In the genomic region with DNA sequence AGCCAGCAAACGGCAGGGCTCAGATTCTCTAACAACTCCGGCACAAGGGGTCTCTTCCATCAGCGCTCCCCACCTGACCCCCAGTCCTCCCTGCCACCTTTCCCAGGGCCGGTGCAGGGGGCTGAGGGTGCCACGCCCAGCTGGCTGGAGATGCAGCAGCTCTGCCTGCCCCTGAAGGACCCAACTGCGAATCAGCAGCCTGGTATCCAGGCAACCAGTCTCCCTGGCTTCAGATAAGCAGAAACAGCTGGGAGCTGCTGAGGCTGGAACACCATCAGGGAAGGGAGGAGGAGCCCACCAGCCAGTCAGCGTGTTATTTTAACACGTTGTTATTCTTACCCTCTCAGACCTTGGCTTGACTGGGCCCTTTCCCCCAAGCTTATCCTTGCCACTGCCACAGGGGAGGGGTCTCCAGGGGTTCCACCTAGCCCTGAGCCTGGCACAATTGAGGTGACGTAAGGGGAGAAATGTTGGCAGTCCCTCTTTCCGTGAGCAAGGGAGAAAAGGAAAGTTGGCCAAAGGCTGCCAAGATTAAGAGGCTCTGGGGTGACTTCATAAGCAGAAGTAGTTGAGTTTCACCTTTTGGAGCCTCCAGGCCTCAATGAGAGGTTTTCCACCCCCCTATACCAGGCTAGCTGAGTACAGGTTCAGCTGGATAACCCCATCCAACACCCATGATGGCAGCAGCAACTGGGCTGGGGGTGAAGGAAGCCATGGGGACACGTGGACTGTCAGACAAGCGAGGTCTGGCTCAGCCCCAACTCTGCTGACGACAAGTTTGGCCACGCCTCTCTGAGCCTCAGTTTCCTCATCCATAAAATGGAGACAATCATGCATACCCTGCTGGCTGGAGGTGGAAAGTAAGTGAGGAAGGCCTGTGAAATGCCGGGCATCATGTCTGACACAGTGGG, we compare ENCODE assay signal across 8 cellular contexts.
DNase-seq lines count a peak whose midpoint lies in the region; ATAC-seq, FAIRE-seq and TF ChIP-seq lines count a peak whose summit lies in the region.

No MANE protein-coding gene starts in this region.

- no peak overlapping the region for H3K23ac ChIP-seq in H1 (ENCODE audit: insufficient read length)

- H3K9me3 ChIP-seq in H1 (ENCODE audit: insufficient read depth in 2 of 2, low read depth in 1 of 2, low read length in 1 of 2) = no peaks in the 10 kb centered on the region

- TF ChIP-seq EP300 in H1 (IDR thresholded peaks at IDR 0.05; ENCODE audit: borderline replicate concordance in 1 of 2, low read depth in 2 of 2, low read length in 2 of 2) = no peak

- TF ChIP-seq RAD21 in H1 (IDR thresholded peaks at IDR 0.05 in 1 of 2, conservative IDR thresholded peaks at IDR 0.05 in 1 of 2; ENCODE audit: low read depth in 2 of 2, low read length in 2 of 2) = no peak

- no peak overlapping the region for H3K4me3 Mint-ChIP-seq in nephron progenitor cell
- no peak overlapping the region for H3K4me3 Mint-ChIP-seq in activated CD8-positive, alpha-beta T cell treated with anti-CD3 and anti-CD28 coated beads, Interleukin-2, amount 10 ng/mL, durations not matched to agents 7 days and 5 days

- H3K9me3 Mint-ChIP-seq in nephron progenitor cell = no peaks in the 10 kb centered on the region
- H3K9me3 Mint-ChIP-seq in activated CD8-positive, alpha-beta T cell treated with anti-CD3 and anti-CD28 coated beads, Interleukin-2, amount 10 ng/mL, durations not matched to agents 7 days and 5 days (ENCODE audit: insufficient read depth) = no peaks in the 10 kb centered on the region

- H2AFZ ChIP-seq in H1 (ENCODE audit: low read length) = no peak overlapping the region

- peak overlapping the region; percentile 17; the same call in 1 of the 2 replicates for H3K18ac ChIP-seq in H1 (ENCODE audit: extremely low read depth, low read length)

- H3K36me3 ChIP-seq in H1 (ENCODE audit: control insufficient read depth in 2 of 4, insufficient read depth in 4 of 4, low read length in 3 of 4) = no peaks in the 10 kb centered on the region

- H4K91ac ChIP-seq in H1 (replicated peaks; ENCODE audit: insufficient read length, low read length) = peak overlapping the region; percentile 29

- no peak overlapping the region for H3K4me3 ChIP-seq in H1 (ENCODE audit: extremely low read depth in 1 of 4, insufficient read depth in 2 of 4, low read depth in 3 of 4, low read length in 4 of 4)

- DNase-seq in DMS 273 (lab: John Stamatoyannopoulos, UW; ENCODE audit: unreplicated experiment) = peak; percentile 94
- DNase-seq in NCI-H2227 (lab: John Stamatoyannopoulos, UW; ENCODE audit: unreplicated experiment) = peak; percentile 92
- DNase-seq in H1 (ENCODE audit: low read depth in 1 of 2, low spot score in 2 of 2) = no peak
- DNase-seq in nephron progenitor cell = peak; percentile 49
- DNase-seq in activated CD8-positive, alpha-beta T cell treated with anti-CD3 and anti-CD28 coated beads, Interleukin-2, amount 10 ng/mL, durations not matched to agents 7 days and 5 days = no peak
- DNase-seq in ACHN = no peak
- no peak for DNase-seq in CD1c-positive myeloid dendritic cell (ENCODE audit: extremely low spot score)

- no peak overlapping the region for H2BK15ac ChIP-seq in H1 (ENCODE audit: low read length)

- TF ChIP-seq CTCF in H1 (IDR thresholded peaks at IDR 0.05; ENCODE audit: control extremely low read depth in 1 of 3, insufficient read depth in 1 of 3, low read depth in 1 of 3, low read length in 3 of 3) (no peak), nephron progenitor cell (IDR thresholded peaks at IDR 0.05) (no peak)

- CTCF ChIA-PET in H1 (lab: Charles Lee; ENCODE audit: partially characterized antibody) = interaction anchor here (0.6 to 21.9 kb wide), 15 partner anchors 8 to 282 kb away, joined by 3 to 403 read pairs (median 5); no protein-coding TSS in a partner anchor
- CTCF ChIA-PET in activated CD8-positive, alpha-beta T cell treated with anti-CD3 and anti-CD28 coated beads, Interleukin-2, amount 10 ng/mL, durations not matched to agents 7 days and 5 days (lab: Charles Lee) = interaction anchor here (1.0 to 1.9 kb wide), 4 partner anchors 21 to 131 kb away, joined by 3 to 6 read pairs (median 4); no protein-coding TSS in a partner anchor

- no peak overlapping the region for H3K56ac ChIP-seq in H1 (replicated peaks; ENCODE audit: insufficient read length, low read depth, low read length)

- H3K79me1 ChIP-seq in H1 (ENCODE audit: low read depth, low read length) = no peaks in the 10 kb centered on the region

- H3K27ac Mint-ChIP-seq in nephron progenitor cell = no peak overlapping the region
- H3K27ac Mint-ChIP-seq in activated CD8-positive, alpha-beta T cell treated with anti-CD3 and anti-CD28 coated beads, Interleukin-2, amount 10 ng/mL, durations not matched to agents 7 days and 5 days = no peak overlapping the region

- H3K4me1 ChIP-seq in H1 (replicated peaks in 1 of 4; ENCODE audit: control insufficient read depth in 3 of 4, insufficient read depth in 4 of 4, low read length in 3 of 4) = peaks cover 0 to 29% (median 16%) of the 10 kb centered on the region in 4 experiments; a peak in 6 of 7 replicates

- peaks cover 16% of the 10 kb centered on the region for H3K27me3 Mint-ChIP-seq in nephron progenitor cell (ENCODE audit: low read depth, poor library complexity)
- H3K27me3 Mint-ChIP-seq in activated CD8-positive, alpha-beta T cell treated with anti-CD3 and anti-CD28 coated beads, Interleukin-2, amount 10 ng/mL, durations not matched to agents 7 days and 5 days (ENCODE audit: low read depth) = no peaks in the 10 kb centered on the region

- peak overlapping the region; percentile 45 for H2BK12ac ChIP-seq in H1 (ENCODE audit: low read depth, low read length)

- peak overlapping the region; percentile 44; the same call in 1 of the 2 replicates for H2AK5ac ChIP-seq in H1 (ENCODE audit: low read depth, low read length)

- H4K20me1 ChIP-seq in H1 (replicated peaks in 1 of 2; ENCODE audit: control insufficient read depth in 1 of 2, insufficient read depth in 2 of 2, low read length in 2 of 2) = no peaks in the 10 kb centered on the region

- H2BK5ac ChIP-seq in H1 (ENCODE audit: low read depth, low read length) = peak overlapping the region; percentile 62; the same call in 1 of the 2 replicates

- no peak for TF ChIP-seq POLR2A in H1 (IDR thresholded peaks at IDR 0.05; ENCODE audit: control extremely low read depth in 1 of 2, low read depth in 2 of 2, low read length in 2 of 2)

- H3K79me2 ChIP-seq in H1 (ENCODE audit: control insufficient read depth in 1 of 2, insufficient read depth in 2 of 2, low read length in 2 of 2) = no peaks in the 10 kb centered on the region

- H3K27me3 ChIP-seq in H1 (replicated peaks in 1 of 4; ENCODE audit: control insufficient read depth in 3 of 4, extremely low read depth in 1 of 4, insufficient read depth in 3 of 4, low read length in 3 of 4) = no peaks in the 10 kb centered on the region

- no peak overlapping the region for H3K4me2 ChIP-seq in H1 (ENCODE audit: insufficient read depth in 1 of 2, low read depth in 2 of 2, low read length in 2 of 2)

- in situ Hi-C loops in ACHN (cut with HindIII; ENCODE audit: low pct_ligation_motif_present, low pct_unique_long_range_greater_than_20kb, low sequenced_read_pairs) = no loop called here

- H4K8ac ChIP-seq in H1 (ENCODE audit: extremely low read depth, insufficient read depth, low read length) = peak overlapping the region; percentile 73; the same call in 1 of the 2 replicates

- H3K9ac ChIP-seq in H1 (replicated peaks in 1 of 4; ENCODE audit: extremely low read depth in 1 of 4, low read depth in 3 of 4, low read length in 3 of 4) = peak overlapping the region in 1 of 4 experiments; percentile 31; a peak in 1 of 7 replicates

- POLR2A ChIA-PET in H1 (lab: Charles Lee; ENCODE audit: partially characterized antibody) = interaction anchor here (0.8 to 4.7 kb wide), 8 partner anchors 9 to 148 kb away, joined by 3 to 18 read pairs (median 4); no protein-coding TSS in a partner anchor
- POLR2A ChIA-PET in activated CD8-positive, alpha-beta T cell treated with anti-CD3 and anti-CD28 coated beads, Interleukin-2, amount 10 ng/mL, durations not matched to agents 7 days and 5 days (lab: Charles Lee) = interaction anchor here (0.7 kb wide), 1 partner anchor 40 kb away, joined by 3 read pairs; no protein-coding TSS in a partner anchor

- no peak for ATAC-seq in HG02981 (IDR thresholded peaks at IDR 0.05; ENCODE audit: unreplicated experiment)
- no peak for ATAC-seq in activated CD8-positive, alpha-beta T cell treated with anti-CD3 and anti-CD28 coated beads, Interleukin-2, amount 10 ng/mL, durations not matched to agents 7 days and 5 days

- peak overlapping the region; percentile 27 for H3K4ac ChIP-seq in H1 (replicated peaks; ENCODE audit: insufficient read length, low read depth, low read length)

- no peaks in the 10 kb centered on the region for H3K23me2 ChIP-seq in H1 (ENCODE audit: low read depth, low read length)

- H4K5ac ChIP-seq in H1 (ENCODE audit: insufficient read length, low read depth, low read length) = no peak overlapping the region

- peak overlapping the region; percentile 10; the same call in 1 of the 2 replicates for H3K27ac ChIP-seq in H1 (ENCODE audit: low read depth, low read length)

- FAIRE-seq in H1 (lab: Jason Lieb, UNC) = peak; percentile 32

- no peaks in the 10 kb centered on the region for H3K36me3 Mint-ChIP-seq in nephron progenitor cell (ENCODE audit: low read depth)
- H3K36me3 Mint-ChIP-seq in activated CD8-positive, alpha-beta T cell treated with anti-CD3 and anti-CD28 coated beads, Interleukin-2, amount 10 ng/mL, durations not matched to agents 7 days and 5 days (ENCODE audit: low read depth) = no peaks in the 10 kb centered on the region

- no peak overlapping the region for H2BK20ac ChIP-seq in H1 (ENCODE audit: low read length)

- 79% methylated on average over 15 of the region's 15 CpGs; no CpG with 5 or more reads in 1 of the 2 experiments for WGBS in H1 (ENCODE audit: extremely low coverage in 1 of 2, insufficient coverage in 1 of 2, insufficient read length in 1 of 2, insufficient replicate concordance in 2 of 2, low coverage in 1 of 2, low lambda C conversion rate in 2 of 2, missing lambda C conversion rate in 1 of 2), 2 experiments

- peaks cover 67% of the 10 kb centered on the region for H3K4me1 Mint-ChIP-seq in nephron progenitor cell
- peaks cover 14% of the 10 kb centered on the region for H3K4me1 Mint-ChIP-seq in activated CD8-positive, alpha-beta T cell treated with anti-CD3 and anti-CD28 coated beads, Interleukin-2, amount 10 ng/mL, durations not matched to agents 7 days and 5 days (ENCODE audit: low read depth)

- peak overlapping the region; percentile 29 for H2BK120ac ChIP-seq in H1 (replicated peaks; ENCODE audit: low read depth, low read length)

- H3K14ac ChIP-seq in H1 (ENCODE audit: insufficient read length) = no peak overlapping the region

TF ChIP-seq in H1, 55 proteins besides CTCF, POLR2A, EP300 and RAD21:
- no peak for TF ChIP-seq BACH1 (IDR thresholded peaks at IDR 0.05; ENCODE audit: low read length)
- no peak for TF ChIP-seq KDM4A (IDR thresholded peaks at IDR 0.05; ENCODE audit: low read depth, low read length, severe bottlenecking)
- no peak for TF ChIP-seq POLR2AphosphoS5 (IDR thresholded peaks at IDR 0.05; ENCODE audit: low read depth, low read length)
- peak in 1 of 2 experiments; percentile 77; a peak in 1 of 4 replicates for TF ChIP-seq SIN3A (conservative IDR thresholded peaks at IDR 0.05 in 1 of 2, IDR thresholded peaks at IDR 0.05 in 1 of 2; ENCODE audit: low read depth in 1 of 2, low read length in 2 of 2)
- TF ChIP-seq JUND (IDR thresholded peaks at IDR 0.05; ENCODE audit: low read length) = no peak

Comparison
In these comparisons a context has a peak if more than half of its experiments do, and no peak if none do; other contexts are left out.
1. DNase-seq: peak in DMS 273 (single experiment), NCI-H2227 (single experiment) and nephron progenitor cell (single experiment); none in H1 (0 of 2), activated CD8-positive, alpha-beta T cell treated with anti-CD3 and anti-CD28 coated beads, Interleukin-2, amount 10 ng/mL, durations not matched to agents 7 days and 5 days (single experiment), ACHN (single experiment) and CD1c-positive myeloid dendritic cell (single experiment).